ENCODE assay signal across 16 cellular contexts in the genomic region with DNA sequence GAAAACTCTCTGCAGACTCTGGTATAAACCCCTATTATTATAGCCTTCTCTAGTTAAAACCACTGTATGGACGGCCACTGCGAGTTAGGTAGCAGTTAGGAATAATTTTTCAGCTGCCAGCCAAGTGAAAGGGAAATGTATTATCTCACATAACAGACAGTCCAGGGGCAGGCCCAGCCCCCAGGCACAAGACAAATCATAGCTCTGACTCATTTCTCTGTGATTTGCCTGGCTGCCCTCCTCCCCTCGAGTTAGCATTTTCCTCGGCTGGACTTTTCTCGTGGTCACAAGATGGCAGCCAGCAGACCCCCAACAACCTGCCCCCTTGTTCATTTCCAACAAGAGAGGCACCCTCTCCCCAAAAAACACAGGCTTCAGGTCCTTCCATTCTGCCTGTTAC. TPM values are rescaled to one million over a fixed set of nuclear protein-coding genes. Genes with fewer than 3 reads are reported as not detected.
A peak's percentile ranks its signal among the peaks of the same experiment; 100 is the strongest.
DNase-seq lines count a peak whose midpoint lies in the region; ATAC-seq and TF ChIP-seq lines count a peak whose summit lies in the region.
"Had no signal": no experiment of that assay in that cellular context is flagged by ENCODE, and none has a peak within 500 bp of the region (broad histone marks: within the 10 kb centered on the region; RNA-seq: fewer than 3 reads in every experiment).

No MANE protein-coding gene starts in this region.

- intact Hi-C loops in sciatic nerve (cut with DNase I) = loop anchor here (10.0 kb wide), 1 partner anchor 68 kb away; no protein-coding TSS in a partner anchor
- intact Hi-C loops in posterior vena cava (cut with DNase I) = no loop called here

- ATAC-seq in sciatic nerve (peak; percentile 14), GM21447 (IDR thresholded peaks at IDR 0.05; ENCODE audit: unreplicated experiment) (no peak)
- ATAC-seq: GM12878, T-cell had no signal

- no peak overlapping the region for H3K4me3 ChIP-seq in fibroblast of the aortic adventitia (ENCODE audit: low read depth, low read length)
- H3K4me3 ChIP-seq: GM12878, thyroid gland had no signal

- TF ChIP-seq CTCF in fibroblast of the aortic adventitia (IDR thresholded peaks at IDR 0.05; ENCODE audit: insufficient read depth, low read length) = no peak

- peak; percentile 60 for DNase-seq in GM04504 (ENCODE audit: low read depth)
- DNase-seq in T1000 (lab: John Stamatoyannopoulos, UW) = peak; percentile 37
- DNase-seq in fibroblast of the aortic adventitia (ENCODE audit: low read depth) = peak; percentile 45
- DNase-seq in sciatic nerve (ENCODE audit: low spot score) = no peak
- DNase-seq in ecto neural progenitor cell (ENCODE audit: low spot score) = no peak
- no peak for DNase-seq in posterior vena cava (ENCODE audit: low spot score)
- no peak for DNase-seq in activated CD8-positive, alpha-beta memory T cell treated with anti-CD3 and anti-CD28 coated beads for 24 hours
- DNase-seq: activated naive CD8-positive, alpha-beta T cell treated with anti-CD3 and anti-CD28 coated beads, Interleukin-2, amount 10 ng/mL, durations not matched to agents 7 days and 5 days; COR-L47; NCI-H1105 treated with DMSO at 0.1 percent for 48 hours; NCI-H69; T-cell; thyroid gland had no signal

RNA-seq across cellular contexts. Expression of gene VIT, which starts 10.5 kb away (rescaled TPM):
- 2.0 and 12.9 TPM in 2 replicates for total RNA-seq in fibroblast of the aortic adventitia (ENCODE audit: low replicate concordance)
- 67.9 TPM for total RNA-seq in sciatic nerve
- total RNA-seq in posterior vena cava = 10 to 100 TPM; 16.2 to 36.2 TPM
- total RNA-seq: activated CD8-positive, alpha-beta memory T cell treated with anti-CD3 and anti-CD28 coated beads for 36 hours; activated naive CD8-positive, alpha-beta T cell treated with anti-CD3 and anti-CD28 coated beads, Interleukin-2, amount 10 ng/mL, durations not matched to agents 7 days and 5 days; GM12878 had no signal

Comparison
In these comparisons a context has a peak if more than half of its experiments do, and no peak if none do; other contexts are left out.
1. DNase-seq: peak in GM04504 (single experiment), T1000 (single experiment) and fibroblast of the aortic adventitia (single experiment); none in sciatic nerve (single experiment), ecto neural progenitor cell (single experiment), posterior vena cava (single experiment) and activated CD8-positive, alpha-beta memory T cell treated with anti-CD3 and anti-CD28 coated beads for 24 hours (single experiment).